8 cellular contexts compared by ENCODE assay signal in genomic region chr7:130063036-130063435, GRCh38. TPM values are rescaled to one million over a fixed set of nuclear protein-coding genes. Genes with fewer than 3 reads are reported as not detected.
DNase-seq lines count a peak whose midpoint lies in the region; ATAC-seq and TF ChIP-seq lines count a peak whose summit lies in the region.

No MANE protein-coding gene starts in this region.

- DNase-seq in NCI-H446 (lab: John Stamatoyannopoulos, UW) (peak; percentile 28 to 41), NCI-H446 treated with DMSO at 0.1 percent for 48 hours (lab: John Stamatoyannopoulos, UW) (no peak), NCI-H774 (lab: John Stamatoyannopoulos, UW) (peak; percentile 46), epithelial cell of esophagus (ENCODE audit: low read depth) (peak; percentile 40), trophoblast cell (peak; percentile 50 to 79), mesenteric fat pad (ENCODE audit: low spot score) (no peak)
- DNase-seq in activated CD8-positive, alpha-beta memory T cell treated with anti-CD3 and anti-CD28 coated beads for 24 hours = peak; percentile 89

- no peak overlapping the region for H3K23ac ChIP-seq in trophoblast cell (ENCODE audit: low read length)

- no peak overlapping the region for H3K18ac ChIP-seq in trophoblast cell (ENCODE audit: low read length)

- no peaks in the 10 kb centered on the region for H3K27me3 ChIP-seq in trophoblast cell (ENCODE audit: insufficient read depth, low read length)

- H3K79me1 ChIP-seq in trophoblast cell (ENCODE audit: low read length) = no peaks in the 10 kb centered on the region

- H2BK120ac ChIP-seq in trophoblast cell (ENCODE audit: insufficient read depth, low read length, poor library complexity) = no peak overlapping the region

- no peak overlapping the region for H2AK5ac ChIP-seq in trophoblast cell (ENCODE audit: low read length)

- H3K4me1 ChIP-seq in trophoblast cell (ENCODE audit: control insufficient read depth in 1 of 2, insufficient read depth in 2 of 2, low read length in 2 of 2) = no peaks in the 10 kb centered on the region

- peak; percentile 78 for TF ChIP-seq CTCF in epithelial cell of esophagus (IDR thresholded peaks at IDR 0.05; ENCODE audit: insufficient read depth, low read depth, low read length, missing control alignments)

- no peak overlapping the region for H2AFZ ChIP-seq in trophoblast cell (ENCODE audit: insufficient read depth, low read length, poor library complexity)

- H3K79me2 ChIP-seq in trophoblast cell (ENCODE audit: control insufficient read depth, insufficient read depth, low read length, poor library complexity) = no peaks in the 10 kb centered on the region

- H3K36me3 ChIP-seq in trophoblast cell (ENCODE audit: control insufficient read depth in 1 of 2, insufficient read depth in 2 of 2, low read length in 2 of 2) = no peaks in the 10 kb centered on the region

- no peak overlapping the region for H2BK5ac ChIP-seq in trophoblast cell (ENCODE audit: low read depth, low read length, poor library complexity)

- no peak overlapping the region for H3K4ac ChIP-seq in trophoblast cell (ENCODE audit: low read depth, low read length)

- no peak overlapping the region for H4K8ac ChIP-seq in trophoblast cell (ENCODE audit: low read depth, low read length)

- no peaks in the 10 kb centered on the region for H3K9me3 ChIP-seq in trophoblast cell (ENCODE audit: insufficient read depth, low read depth, low read length)

- H3K4me3 ChIP-seq in epithelial cell of esophagus (ENCODE audit: low read length) (no peak overlapping the region), trophoblast cell (ENCODE audit: low read depth, low read length) (no peak overlapping the region)

- no peak for ATAC-seq in GM21528 (IDR thresholded peaks at IDR 0.05; ENCODE audit: low FRiP score, unreplicated experiment)

- H2BK12ac ChIP-seq in trophoblast cell (ENCODE audit: low read length) = no peak overlapping the region

- H3K27ac ChIP-seq in trophoblast cell (ENCODE audit: low read depth, low read length) = no peak overlapping the region

- H3K14ac ChIP-seq in trophoblast cell (ENCODE audit: low read length) = no peak overlapping the region

- WGBS in trophoblast cell (ENCODE audit: extremely low coverage, insufficient coverage, insufficient read length) = no CpG with 5 or more reads among the region's 2 CpGs

- no peak overlapping the region for H4K12ac ChIP-seq in trophoblast cell (ENCODE audit: low read depth, low read length)

- H4K91ac ChIP-seq in trophoblast cell (ENCODE audit: low read depth, low read length) = no peak overlapping the region

- H3K9ac ChIP-seq in trophoblast cell (ENCODE audit: low read length) = no peak overlapping the region

- H3K4me2 ChIP-seq in trophoblast cell (ENCODE audit: low read length) = no peak overlapping the region

RNA-seq across cellular contexts. Expression of gene KLHDC10, which starts 7.3 kb away (rescaled TPM):
- polyA plus RNA-seq in trophoblast cell (2013) = 13.4 and 14.8 TPM in 2 replicates
- total RNA-seq in mesenteric fat pad = 30.6 TPM

RNA-seq across cellular contexts. Expression of gene ZC3HC1, which starts 11.9 kb away (rescaled TPM):
- 11.6 and 11.8 TPM in 2 replicates for polyA plus RNA-seq in trophoblast cell (2013)
- 16.4 TPM for total RNA-seq in mesenteric fat pad

Comparison
In these comparisons a context has a peak if more than half of its experiments do, and no peak if none do; other contexts are left out.
1. DNase-seq: peak in NCI-H446 (2 of 2), NCI-H774 (single experiment), activated CD8-positive, alpha-beta memory T cell treated with anti-CD3 and anti-CD28 coated beads for 24 hours (single experiment), epithelial cell of esophagus (single experiment) and trophoblast cell (2 of 2); none in NCI-H446 treated with DMSO at 0.1 percent for 48 hours (single experiment) and mesenteric fat pad (single experiment).